21 cellular contexts compared by ENCODE assay signal in genomic region chr16:56289412-56289811, GRCh38.
DNase-seq lines count a peak whose midpoint lies in the region; TF ChIP-seq lines count a peak whose summit lies in the region.
"Had no signal": no experiment of that assay in that cellular context is flagged by ENCODE, and none has a peak within 500 bp of the region (broad histone marks: within the 10 kb centered on the region; RNA-seq: fewer than 3 reads in every experiment).

No MANE protein-coding gene starts in this region.

- in situ Hi-C loops in brain microvascular endothelial cell (cut with HindIII; ENCODE audit: low pct_ligation_motif_present, low sequenced_read_pairs): no loop called here

- no peaks in the 10 kb centered on the region for H3K36me3 ChIP-seq in brain microvascular endothelial cell (replicated peaks)

- H3K4me1 Mint-ChIP-seq in nephron progenitor cell: peaks cover 40% of the 10 kb centered on the region
- peaks cover 13% of the 10 kb centered on the region for H3K4me1 Mint-ChIP-seq in HFFc6 (ENCODE audit: low read depth)
- H3K4me1 Mint-ChIP-seq: CD4-positive, CD25-positive, alpha-beta regulatory T cell had no signal

- no peaks in the 10 kb centered on the region for H3K27me3 ChIP-seq in brain microvascular endothelial cell (replicated peaks)
- H3K27me3 ChIP-seq: BE2C had no signal

- TF ChIP-seq CTCF in nephron progenitor cell (IDR thresholded peaks at IDR 0.05) (no peak), HFFc6 (IDR thresholded peaks at IDR 0.05) (no peak), brain microvascular endothelial cell (IDR thresholded peaks at IDR 0.05; ENCODE audit: low read depth, low read length, missing control alignments) (no peak)

- H3K4me3 Mint-ChIP-seq in nephron progenitor cell: no peak overlapping the region
- no peak overlapping the region for H3K4me3 Mint-ChIP-seq in HFFc6
- H3K4me3 Mint-ChIP-seq: CD4-positive, CD25-positive, alpha-beta regulatory T cell had no signal

- H3K27ac Mint-ChIP-seq in nephron progenitor cell: peak overlapping the region; percentile 31
- no peak overlapping the region for H3K27ac Mint-ChIP-seq in HFFc6
- H3K27ac Mint-ChIP-seq: CD4-positive, CD25-positive, alpha-beta regulatory T cell had no signal

- H3K27me3 Mint-ChIP-seq in nephron progenitor cell (ENCODE audit: low read depth, poor library complexity) (peaks cover 5% of the 10 kb centered on the region), HFFc6 (ENCODE audit: insufficient read depth) (peaks cover 33% of the 10 kb centered on the region)
- H3K27me3 Mint-ChIP-seq: CD4-positive, CD25-positive, alpha-beta regulatory T cell had no signal

- H3K4me3 ChIP-seq in brain microvascular endothelial cell (ENCODE audit: low read depth, low read length): no peak overlapping the region
- H3K4me3 ChIP-seq: GM23248, SK-N-MC had no signal

- H3K36me3 Mint-ChIP-seq in nephron progenitor cell (ENCODE audit: low read depth) (no peaks in the 10 kb centered on the region), HFFc6 (ENCODE audit: low read depth) (no peaks in the 10 kb centered on the region)
- H3K36me3 Mint-ChIP-seq: CD4-positive, CD25-positive, alpha-beta regulatory T cell had no signal

- no peaks in the 10 kb centered on the region for H3K9me3 Mint-ChIP-seq in nephron progenitor cell
- no peaks in the 10 kb centered on the region for H3K9me3 Mint-ChIP-seq in HFFc6

- peak; percentile 48 for DNase-seq in D341Med (ENCODE audit: low spot score)
- DNase-seq in NCI-H524 treated with DMSO at 0.1 percent for 48 hours (lab: John Stamatoyannopoulos, UW): peak; percentile 91
- no peak for DNase-seq in caudate nucleus (lab: John Stamatoyannopoulos, UW)
- no peak for DNase-seq in nephron progenitor cell
- DNase-seq in NCI-H2227 (lab: John Stamatoyannopoulos, UW; ENCODE audit: unreplicated experiment): no peak
- no peak for DNase-seq in HFFc6
- DNase-seq in HUDEP-2 (lab: John Stamatoyannopoulos, UW; ENCODE audit: unreplicated experiment in 76 of 76): no peak
- DNase-seq in brain microvascular endothelial cell: no peak
- DNase-seq: CD4-positive, CD25-positive, alpha-beta regulatory T cell; COR-L47; GDM1; GM23248; MM.1S; NCI-H1092; NCI-H146; NCI-H2081; NCI-H2227 treated with DMSO at 0.1 percent for 48 hours; NCI-H526; SHP77 had no signal

- H3K27ac ChIP-seq in caudate nucleus (ENCODE audit: low read depth, low read length) (peak overlapping the region; percentile 100), brain microvascular endothelial cell (no peak overlapping the region)
- H3K27ac ChIP-seq: GM23248, SK-N-MC had no signal

Comparison
In these comparisons a context has a peak if more than half of its experiments do, and no peak if none do; other contexts are left out.
1. DNase-seq: peak in D341Med (single experiment) and NCI-H524 treated with DMSO at 0.1 percent for 48 hours (single experiment); none in caudate nucleus (0 of 61), nephron progenitor cell (single experiment), NCI-H2227 (single experiment), HFFc6 (single experiment), HUDEP-2 (0 of 76) and brain microvascular endothelial cell (single experiment).